Comparison of ENCODE assay signal across 8 cellular contexts in genomic region chr6:16769131-16769985, GRCh38. TPM values are rescaled to one million over a fixed set of nuclear protein-coding genes. Genes with fewer than 3 reads are reported as not detected.
DNase-seq lines count a peak whose midpoint lies in the region; ATAC-seq and TF ChIP-seq lines count a peak whose summit lies in the region.

No MANE protein-coding gene starts in this region.

- H3K9me3 Mint-ChIP-seq in T-helper 2 cell treated with Interferon-gamma antibody and Interleukin-4, amounts not matched to agents 5 μg/mL and 100 μg/mL, for 36 hours: no peaks in the 10 kb centered on the region

- no peaks in the 10 kb centered on the region for H3K36me3 ChIP-seq in BJ (ENCODE audit: control insufficient read depth, insufficient read depth, low read length)
- no peaks in the 10 kb centered on the region for H3K36me3 ChIP-seq in lower lobe of right lung
- no peaks in the 10 kb centered on the region for H3K36me3 ChIP-seq in WERI-Rb-1

- H3K4me1 Mint-ChIP-seq in T-helper 2 cell treated with Interferon-gamma antibody and Interleukin-4, amounts not matched to agents 5 μg/mL and 100 μg/mL, for 36 hours (ENCODE audit: low read depth): peaks cover 57% of the 10 kb centered on the region

- peak overlapping the region; percentile 38 for H3K27ac Mint-ChIP-seq in T-helper 2 cell treated with Interferon-gamma antibody and Interleukin-4, amounts not matched to agents 5 μg/mL and 100 μg/mL, for 36 hours

- ATAC-seq in HG03196 (IDR thresholded peaks at IDR 0.05; ENCODE audit: unreplicated experiment): peak; percentile 68
- peak; percentile 84 to 85 for ATAC-seq in lower lobe of right lung

- H3K36me3 Mint-ChIP-seq in T-helper 2 cell treated with Interferon-gamma antibody and Interleukin-4, amounts not matched to agents 5 μg/mL and 100 μg/mL, for 36 hours (ENCODE audit: low read depth): peaks cover 16% of the 10 kb centered on the region

- POLR2A ChIA-PET in BJ (lab: Charles Lee): interaction anchor here (0.7 to 0.9 kb wide), 2 partner anchors 11 to 243 kb away, joined by 3 to 18 read pairs; no protein-coding TSS in a partner anchor

- CTCF ChIA-PET in BJ (lab: Yijun Ruan, JAX): interaction anchor here (1.1 to 2.5 kb wide), 6 partner anchors 12 to 317 kb away, joined by 3 to 12 read pairs (median 6); no protein-coding TSS in a partner anchor

- H3K27me3 Mint-ChIP-seq in T-helper 2 cell treated with Interferon-gamma antibody and Interleukin-4, amounts not matched to agents 5 μg/mL and 100 μg/mL, for 36 hours (ENCODE audit: low read depth): peaks cover 4% of the 10 kb centered on the region

- H3K4me3 ChIP-seq in BJ (ENCODE audit: low read depth, low read length) (no peak overlapping the region), astrocyte of the spinal cord (ENCODE audit: low read depth, low read length) (no peak overlapping the region), lower lobe of right lung (no peak overlapping the region), WERI-Rb-1 (ENCODE audit: low read depth, low read length) (no peak overlapping the region)

- in situ Hi-C loops in astrocyte of the spinal cord (cut with HindIII; ENCODE audit: low sequenced_read_pairs): no loop called here

- DNase-seq in BJ (ENCODE audit: low read depth) (peak; percentile 66), astrocyte of the spinal cord (ENCODE audit: low read depth, low spot score) (peak; percentile 91), lower lobe of right lung (no peak), NCI-H2107 treated with DMSO at 0.1 percent for 48 hours (lab: John Stamatoyannopoulos, UW; ENCODE audit: unreplicated experiment) (no peak), WERI-Rb-1 (no peak)
- peak; percentile 63 for DNase-seq in T-helper 2 cell treated with Interferon-gamma antibody and Interleukin-4, amounts not matched to agents 5 μg/mL and 100 μg/mL, for 36 hours (ENCODE audit: low spot score)
- peak; percentile 34 for DNase-seq in stimulated activated CD8-positive, alpha-beta memory T cell treated with anti-CD3 and anti-CD28 coated beads, Interleukin-7, amount 100 ng/mL, for 24 hours (ENCODE audit: low read depth)

- peak overlapping the region; percentile 2 for H3K4me3 Mint-ChIP-seq in T-helper 2 cell treated with Interferon-gamma antibody and Interleukin-4, amounts not matched to agents 5 μg/mL and 100 μg/mL, for 36 hours

- H3K27me3 ChIP-seq in BJ (ENCODE audit: control insufficient read depth, insufficient read depth, low read length): no peaks in the 10 kb centered on the region
- no peaks in the 10 kb centered on the region for H3K27me3 ChIP-seq in lower lobe of right lung (ENCODE audit: low read depth)
- H3K27me3 ChIP-seq in WERI-Rb-1 (ENCODE audit: insufficient read depth, low read depth, severe bottlenecking): peaks cover 4% of the 10 kb centered on the region

- H3K4me1 ChIP-seq in lower lobe of right lung: peaks cover 44% of the 10 kb centered on the region

- H3K9me3 ChIP-seq in lower lobe of right lung (no peaks in the 10 kb centered on the region), WERI-Rb-1 (ENCODE audit: severe bottlenecking) (no peaks in the 10 kb centered on the region)

- H3K27ac ChIP-seq in lower lobe of right lung (peak overlapping the region; percentile 59), WERI-Rb-1 (no peak overlapping the region)

- TF ChIP-seq CTCF in BJ (IDR thresholded peaks at IDR 0.05; ENCODE audit: insufficient read depth, low read depth, low read length) (no peak), astrocyte of the spinal cord (IDR thresholded peaks at IDR 0.05; ENCODE audit: low read depth, low read length) (no peak), lower lobe of right lung (IDR thresholded peaks at IDR 0.05) (no peak), WERI-Rb-1 (IDR thresholded peaks at IDR 0.05; ENCODE audit: low read depth, low read length) (no peak)

- intact Hi-C loops in lower lobe of right lung (cut with DNase I): no loop called here

RNA-seq across cellular contexts. Expression of gene ATXN1, which starts 8.1 kb away (rescaled TPM):
- polyA plus RNA-seq in BJ (2011; rRNA removed): 25.2 and 60.2 TPM in 2 replicates
- 57.5 and 62.3 TPM in 2 replicates for polyA minus RNA-seq in BJ (2011; rRNA and poly(A)+ RNA removed)
- 75.9 TPM for total RNA-seq in lower lobe of right lung

Comparison
In these comparisons a context has a peak if more than half of its experiments do, and no peak if none do; other contexts are left out.
1. DNase-seq: peak in BJ (single experiment), T-helper 2 cell treated with Interferon-gamma antibody and Interleukin-4, amounts not matched to agents 5 μg/mL and 100 μg/mL, for 36 hours (single experiment), astrocyte of the spinal cord (single experiment) and stimulated activated CD8-positive, alpha-beta memory T cell treated with anti-CD3 and anti-CD28 coated beads, Interleukin-7, amount 100 ng/mL, for 24 hours (single experiment); none in lower lobe of right lung (single experiment), NCI-H2107 treated with DMSO at 0.1 percent for 48 hours (single experiment) and WERI-Rb-1 (single experiment).